Comparison of ENCODE assay signal across 14 cellular contexts in genomic region chr6:140203611-140204553, GRCh38.
A peak's percentile ranks its signal among the peaks of the same experiment; 100 is the strongest.
DNase-seq lines count a peak whose midpoint lies in the region; ATAC-seq, FAIRE-seq and TF ChIP-seq lines count a peak whose summit lies in the region.
"Had no signal": no experiment of that assay in that cellular context is flagged by ENCODE, and none has a peak within 500 bp of the region (broad histone marks: within the 10 kb centered on the region; RNA-seq: fewer than 3 reads in every experiment).

No MANE protein-coding gene starts in this region.

- H3K27me3 ChIP-seq in endothelial cell of umbilical vein (ENCODE audit: control insufficient read depth in 2 of 2, insufficient read depth in 2 of 2, low read length in 2 of 2) (no peaks in the 10 kb centered on the region), suprapubic skin (no peaks in the 10 kb centered on the region), tibial artery (no peaks in the 10 kb centered on the region)

- CTCF ChIA-PET in endothelial cell of umbilical vein (lab: Charles Lee), result interaction anchor here (0.6 to 1.3 kb wide), 6 partner anchors 12 to 839 kb away, joined by 3 read pairs; partner anchors contain the start of gene CITED2

- peak overlapping the region; percentile 22 for H3K27ac ChIP-seq in endothelial cell of umbilical vein (ENCODE audit: insufficient read depth, low read depth, low read length)
- H3K27ac ChIP-seq in suprapubic skin, result no peak overlapping the region
- no peak overlapping the region for H3K27ac ChIP-seq in tibial artery

- ATAC-seq in naive thymus-derived CD8-positive, alpha-beta T cell, result no peak
- ATAC-seq: activated T-cell treated with anti-CD3 and anti-CD28 coated beads, Interleukin-2, amount 50 U/mL, for 4 hours; stimulated activated naive CD8-positive, alpha-beta T cell treated with anti-CD3 and anti-CD28 coated beads, Interleukin-15, amount 100 ng/mL, for 72 hours had no signal

- H3K4me1 Mint-ChIP-seq in progenitor cell of endocrine pancreas (ENCODE audit: low read depth), result peaks cover 13% of the 10 kb centered on the region
- H3K4me1 Mint-ChIP-seq in naive thymus-derived CD8-positive, alpha-beta T cell, result no peaks in the 10 kb centered on the region
- H3K4me1 Mint-ChIP-seq: stimulated activated naive CD8-positive, alpha-beta T cell treated with anti-CD3 and anti-CD28 coated beads, Interleukin-15, amount 100 ng/mL, for 72 hours had no signal

- H3K36me3 ChIP-seq in endothelial cell of umbilical vein (ENCODE audit: control insufficient read depth in 2 of 2, extremely low read depth in 1 of 2, insufficient read depth in 2 of 2, low read length in 2 of 2) (no peaks in the 10 kb centered on the region), suprapubic skin (no peaks in the 10 kb centered on the region), tibial artery (no peaks in the 10 kb centered on the region)

- dilution Hi-C loops in endothelial cell of umbilical vein (cut with MboI; ENCODE audit: extremely low pct_ligation_motif_present, low sequenced_read_pairs), result no loop called here

- POLR2A ChIA-PET in endothelial cell of umbilical vein (lab: Charles Lee), result interaction anchor here (0.7 to 1.3 kb wide), 3 partner anchors 24 to 829 kb away, joined by 3 to 4 read pairs (median 3); partner anchors contain the start of gene CITED2
- POLR2A ChIA-PET in naive thymus-derived CD8-positive, alpha-beta T cell (lab: Charles Lee), result no interaction called here

- peak; percentile 33 for FAIRE-seq in endothelial cell of umbilical vein (lab: Jason Lieb, UNC)
- FAIRE-seq: bronchial epithelial cell had no signal

- no peak overlapping the region for H3K9ac ChIP-seq in endothelial cell of umbilical vein (replicated peaks; ENCODE audit: extremely low read depth, insufficient read depth, low read length)

- H3K9me1 ChIP-seq in endothelial cell of umbilical vein (replicated peaks; ENCODE audit: control insufficient read depth, extremely low read depth, insufficient read depth, low read length), result no peaks in the 10 kb centered on the region

- H3K9me3 Mint-ChIP-seq in progenitor cell of endocrine pancreas (ENCODE audit: low read depth), result peaks cover 8% of the 10 kb centered on the region
- peaks cover 0 to 2% (median 0%) of the 10 kb centered on the region in 9 donors for H3K9me3 Mint-ChIP-seq in naive thymus-derived CD8-positive, alpha-beta T cell
- H3K9me3 Mint-ChIP-seq: activated T-cell treated with anti-CD3 and anti-CD28 coated beads, Interleukin-2, amount 50 U/mL, for 4 hours; stimulated activated naive CD8-positive, alpha-beta T cell treated with anti-CD3 and anti-CD28 coated beads, Interleukin-15, amount 100 ng/mL, for 72 hours had no signal

- peak overlapping the region; percentile 63 for H3K27ac Mint-ChIP-seq in progenitor cell of endocrine pancreas
- H3K27ac Mint-ChIP-seq in naive thymus-derived CD8-positive, alpha-beta T cell, result no peak overlapping the region
- H3K27ac Mint-ChIP-seq: stimulated activated naive CD8-positive, alpha-beta T cell treated with anti-CD3 and anti-CD28 coated beads, Interleukin-15, amount 100 ng/mL, for 72 hours had no signal

- intact Hi-C loops in endothelial cell of umbilical vein (cut with micrococcal nuclease) (loop anchor here (1.0 to 10.0 kb wide), 5 partner anchors 66 to 829 kb away; partner anchors contain the start of gene CITED2), tibial artery (cut with DNase I; ENCODE audit: low total_unique reads) (no loop called here)

- peak overlapping the region; percentile 44 for H3K4me2 ChIP-seq in endothelial cell of umbilical vein (ENCODE audit: insufficient read depth, low read length)

- TF ChIP-seq CTCF in endothelial cell of umbilical vein (IDR thresholded peaks at IDR 0.05; ENCODE audit: extremely low read depth in 1 of 2, insufficient read depth in 1 of 2, low read depth in 1 of 2, low read length in 2 of 2) (no peak), progenitor cell of endocrine pancreas (IDR thresholded peaks at IDR 0.05; ENCODE audit: unreplicated experiment) (no peak), suprapubic skin (IDR thresholded peaks at IDR 0.05) (no peak), tibial artery (IDR thresholded peaks at IDR 0.05) (no peak)

- H3K79me2 ChIP-seq in endothelial cell of umbilical vein (ENCODE audit: control insufficient read depth, insufficient read depth, low read length), result no peaks in the 10 kb centered on the region

- H3K9me3 ChIP-seq in endothelial cell of umbilical vein (replicated peaks; ENCODE audit: control insufficient read depth, insufficient read depth, low read length) (no peaks in the 10 kb centered on the region), suprapubic skin (no peaks in the 10 kb centered on the region), tibial artery (no peaks in the 10 kb centered on the region)

- H3K4me3 Mint-ChIP-seq in progenitor cell of endocrine pancreas (ENCODE audit: low read depth), result no peak overlapping the region
- no peak overlapping the region for H3K4me3 Mint-ChIP-seq in naive thymus-derived CD8-positive, alpha-beta T cell
- H3K4me3 Mint-ChIP-seq: activated T-cell treated with anti-CD3 and anti-CD28 coated beads, Interleukin-2, amount 50 U/mL, for 4 hours; stimulated activated naive CD8-positive, alpha-beta T cell treated with anti-CD3 and anti-CD28 coated beads, Interleukin-15, amount 100 ng/mL, for 72 hours had no signal

- BruUV-seq in endothelial cell of umbilical vein (replicated peaks; lab: Mats Ljungman, UMichigan), result no TSS peak

- TF ChIP-seq POLR2A in endothelial cell of umbilical vein (IDR thresholded peaks at IDR 0.05; ENCODE audit: low read depth, low read length) (no peak), suprapubic skin (IDR thresholded peaks at IDR 0.05) (no peak)

- 47% methylated on average over 2 of the region's 2 CpGs for WGBS in suprapubic skin

- no peaks in the 10 kb centered on the region for H4K20me1 ChIP-seq in endothelial cell of umbilical vein (replicated peaks; ENCODE audit: control insufficient read depth, extremely low read depth, insufficient read depth, low read length)

- H3K27me3 Mint-ChIP-seq in progenitor cell of endocrine pancreas, result no peaks in the 10 kb centered on the region
- peaks cover 0 to 4% (median 0%) of the 10 kb centered on the region in 5 donors for H3K27me3 Mint-ChIP-seq in naive thymus-derived CD8-positive, alpha-beta T cell
- H3K27me3 Mint-ChIP-seq: stimulated activated naive CD8-positive, alpha-beta T cell treated with anti-CD3 and anti-CD28 coated beads, Interleukin-15, amount 100 ng/mL, for 72 hours had no signal

- no peak for TF ChIP-seq EP300 in suprapubic skin (IDR thresholded peaks at IDR 0.05)

- peak; percentile 40 for DNase-seq in GM04504 (ENCODE audit: low read depth)
- peak; percentile 65 for DNase-seq in NCI-H345 (lab: John Stamatoyannopoulos, UW)
- DNase-seq in endothelial cell of umbilical vein (ENCODE audit: low read depth, low spot score), result peak; percentile 84
- no peak for DNase-seq in progenitor cell of endocrine pancreas (ENCODE audit: low spot score, unreplicated experiment)
- DNase-seq in suprapubic skin (ENCODE audit: low spot score in 2 of 2), result no peak
- no peak for DNase-seq in NCI-H2081 (lab: John Stamatoyannopoulos, UW)
- DNase-seq in tibial artery, result no peak
- no peak for DNase-seq in naive thymus-derived CD8-positive, alpha-beta T cell
- DNase-seq: activated T-cell treated with anti-CD3 and anti-CD28 coated beads, Interleukin-2, amount 50 U/mL, for 4 hours; NCI-H526; occipital lobe; stimulated activated CD4-positive, alpha-beta T cell treated with anti-CD3 and anti-CD28 coated beads, Interleukin-4, amount 100 ng/mL, for 1 hour; stimulated activated naive CD8-positive, alpha-beta T cell treated with anti-CD3 and anti-CD28 coated beads, Interleukin-15, amount 100 ng/mL, for 72 hours had no signal

- H2AFZ ChIP-seq in endothelial cell of umbilical vein (ENCODE audit: low read depth, low read length), result peak overlapping the region; percentile 28

- peaks cover 20% of the 10 kb centered on the region for H3K4me1 ChIP-seq in endothelial cell of umbilical vein (ENCODE audit: control insufficient read depth, extremely low read depth, insufficient read depth, low read length)
- H3K4me1 ChIP-seq in suprapubic skin, result no peaks in the 10 kb centered on the region
- peaks cover 0 to 31% (median 3%) of the 10 kb centered on the region in 4 donors for H3K4me1 ChIP-seq in tibial artery

- H3K4me3 ChIP-seq in endothelial cell of umbilical vein (replicated peaks in 1 of 3; ENCODE audit: insufficient read depth in 1 of 3, low read depth in 1 of 3, low read length in 3 of 3), result no peak overlapping the region
- H3K4me3 ChIP-seq in suprapubic skin, result no peak overlapping the region
- no peak overlapping the region for H3K4me3 ChIP-seq in tibial artery

- H3K36me3 Mint-ChIP-seq in progenitor cell of endocrine pancreas (ENCODE audit: insufficient read depth), result no peaks in the 10 kb centered on the region
- H3K36me3 Mint-ChIP-seq in naive thymus-derived CD8-positive, alpha-beta T cell, result no peaks in the 10 kb centered on the region

TF ChIP-seq in endothelial cell of umbilical vein, 7 proteins besides CTCF, POLR2A, EP300 and RAD21:
- TF ChIP-seq EZH2 (IDR thresholded peaks at IDR 0.05; ENCODE audit: borderline replicate concordance, low read depth, low read length, severe bottlenecking) (no peak), JUN (IDR thresholded peaks at IDR 0.05; ENCODE audit: borderline replicate concordance, insufficient read depth, insufficient read length, low read depth) (no peak), POLR2AphosphoS5 (IDR thresholded peaks at IDR 0.05; ENCODE audit: insufficient read depth, low read depth, low read length) (no peak), MAX (IDR thresholded peaks at IDR 0.05; ENCODE audit: insufficient read depth, insufficient read length) (no peak), FOS (IDR thresholded peaks at IDR 0.05; ENCODE audit: borderline replicate concordance, insufficient read depth, low read length) (no peak), MYC (IDR thresholded peaks at IDR 0.05; ENCODE audit: low read depth, low read length) (no peak), GATA2 (IDR thresholded peaks at IDR 0.05; ENCODE audit: insufficient read depth, insufficient read length, low read depth, low read length) (no peak)

Comparison
In these comparisons a context has a peak if more than half of its experiments do, and no peak if none do; other contexts are left out.
1. DNase-seq: peak in GM04504 (single experiment), NCI-H345 (single experiment) and endothelial cell of umbilical vein (single experiment); none in progenitor cell of endocrine pancreas (single experiment), suprapubic skin (0 of 2), NCI-H2081 (0 of 2), tibial artery (0 of 2) and naive thymus-derived CD8-positive, alpha-beta T cell (0 of 10).